ENCODE assay signal across 14 cellular contexts in the genomic region with DNA sequence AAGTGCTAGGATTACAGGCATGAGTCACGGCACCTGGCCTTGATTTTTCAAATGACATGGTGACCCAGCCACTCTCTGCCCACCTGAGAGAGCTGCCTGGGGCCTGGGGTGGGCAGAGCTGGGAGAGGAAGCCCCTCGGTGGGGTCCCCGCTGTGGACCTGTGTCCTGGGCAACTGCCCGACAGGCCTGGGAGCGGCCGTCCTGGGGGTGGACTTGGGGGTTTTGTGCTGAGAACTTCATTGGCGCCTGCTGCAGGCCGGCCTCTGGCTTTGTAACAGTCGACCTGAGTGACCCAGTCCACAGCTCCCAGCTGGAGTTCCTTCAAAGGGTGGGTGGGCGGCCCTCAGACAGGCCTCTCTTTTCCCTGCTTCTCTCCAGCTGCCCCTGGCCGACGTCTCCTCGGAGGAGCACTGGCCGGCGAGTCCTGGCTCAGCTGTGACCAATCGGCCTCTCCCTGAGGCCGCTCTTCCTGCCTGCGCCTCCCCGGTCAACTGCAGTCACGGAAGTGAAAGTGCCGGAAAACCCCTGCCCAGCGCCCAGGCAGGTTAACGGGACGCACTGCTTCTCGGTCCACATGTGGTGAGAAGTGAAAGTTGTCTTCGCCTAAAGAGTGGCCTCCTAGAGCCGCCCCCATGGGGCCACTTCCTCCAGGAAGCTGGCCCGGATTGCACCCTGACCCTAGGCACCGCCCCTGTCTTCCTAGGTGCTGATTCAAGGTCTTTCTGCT. TPM values are rescaled to one million over a fixed set of nuclear protein-coding genes. Genes with fewer than 3 reads are reported as not detected.
DNase-seq lines count a peak whose midpoint lies in the region; ATAC-seq, FAIRE-seq and TF ChIP-seq lines count a peak whose summit lies in the region.
"Had no signal": no experiment of that assay in that cellular context is flagged by ENCODE, and none has a peak within 500 bp of the region (broad histone marks: within the 10 kb centered on the region; RNA-seq: fewer than 3 reads in every experiment).

No MANE protein-coding gene starts in this region.

- peaks cover 0 to 24% of the 10 kb centered on the region in 2 donors for H3K27me3 Mint-ChIP-seq in natural killer cell (ENCODE audit: low read depth in 2 of 2)
- H3K27me3 Mint-ChIP-seq in natural killer cell treated with Interleukin-12 subunit alpha and Interleukin-12 subunit beta and Interleukin-15 and Interleukin-18, amount 100 ng/mL, for 72 hours, result peaks cover 0 to 18% of the 10 kb centered on the region in 2 donors

- H3K36me3 Mint-ChIP-seq in natural killer cell, result no peaks in the 10 kb centered on the region
- H3K36me3 Mint-ChIP-seq in natural killer cell treated with Interleukin-12 subunit alpha and Interleukin-12 subunit beta and Interleukin-15 and Interleukin-18, amount 100 ng/mL, for 72 hours, result no peaks in the 10 kb centered on the region

- FAIRE-seq in urothelium cell line (lab: Jason Lieb, UNC), result no peak

- H3K4me3 ChIP-seq in upper lobe of right lung, result no peak overlapping the region
- H3K4me3 ChIP-seq: psoas muscle had no signal

- no peak overlapping the region for H3K27ac Mint-ChIP-seq in natural killer cell
- H3K27ac Mint-ChIP-seq in natural killer cell treated with Interleukin-12 subunit alpha and Interleukin-12 subunit beta and Interleukin-15 and Interleukin-18, amount 100 ng/mL, for 72 hours, result no peak overlapping the region

- no peak overlapping the region for H3K27ac ChIP-seq in upper lobe of right lung
- H3K27ac ChIP-seq: psoas muscle had no signal

- H3K4me1 ChIP-seq in upper lobe of right lung, result peaks cover 9% of the 10 kb centered on the region
- H3K4me1 ChIP-seq: psoas muscle had no signal

- intact Hi-C loops in natural killer cell (cut with micrococcal nuclease) (no loop called here), upper lobe of right lung (cut with DNase I) (no loop called here)

- peaks cover 6 to 13% of the 10 kb centered on the region in 2 donors for H3K4me1 Mint-ChIP-seq in natural killer cell
- H3K4me1 Mint-ChIP-seq in natural killer cell treated with Interleukin-12 subunit alpha and Interleukin-12 subunit beta and Interleukin-15 and Interleukin-18, amount 100 ng/mL, for 72 hours (ENCODE audit: low read depth in 2 of 2), result peaks cover 0 to 3% of the 10 kb centered on the region in 2 donors

- H3K4me3 Mint-ChIP-seq in natural killer cell, result no peak overlapping the region
- H3K4me3 Mint-ChIP-seq in natural killer cell treated with Interleukin-12 subunit alpha and Interleukin-12 subunit beta and Interleukin-15 and Interleukin-18, amount 100 ng/mL, for 72 hours, result no peak overlapping the region

- H3K9me3 Mint-ChIP-seq in natural killer cell, result no peaks in the 10 kb centered on the region
- no peaks in the 10 kb centered on the region for H3K9me3 Mint-ChIP-seq in natural killer cell treated with Interleukin-12 subunit alpha and Interleukin-12 subunit beta and Interleukin-15 and Interleukin-18, amount 100 ng/mL, for 72 hours

- H3K36me3 ChIP-seq in upper lobe of right lung, result no peaks in the 10 kb centered on the region

- ATAC-seq in natural killer cell (peak in 2 of 3 donors; percentile 22 to 40), HG03095 (IDR thresholded peaks at IDR 0.05; ENCODE audit: unreplicated experiment) (peak; percentile 27), upper lobe of right lung (peak; percentile 66)
- ATAC-seq in natural killer cell treated with Interleukin-12 subunit alpha and Interleukin-12 subunit beta and Interleukin-15 and Interleukin-18, amount 100 ng/mL, for 72 hours, result no peak
- ATAC-seq: Panc1, psoas muscle had no signal

- H3K9me3 ChIP-seq in upper lobe of right lung, result no peaks in the 10 kb centered on the region
- H3K9me3 ChIP-seq: psoas muscle had no signal

- peaks cover 26% of the 10 kb centered on the region for H3K27me3 ChIP-seq in upper lobe of right lung

- DNase-seq in natural killer cell, result no peak
- no peak for DNase-seq in natural killer cell treated with Interleukin-12 subunit alpha and Interleukin-12 subunit beta and Interleukin-15 and Interleukin-18, amount 100 ng/mL, for 72 hours (ENCODE audit: low spot score)
- DNase-seq in germinal center (ENCODE audit: low spot score), result peak; percentile 68
- no peak for DNase-seq in upper lobe of right lung
- DNase-seq in urothelium cell line (ENCODE audit: low spot score), result no peak
- DNase-seq in NCI-H2227 treated with DMSO at 0.1 percent for 48 hours (lab: John Stamatoyannopoulos, UW), result no peak
- DNase-seq in superior temporal gyrus (ENCODE audit: extremely low spot score), result no peak
- DNase-seq: ACHN, mesenchymal stem cell, NCI-H1930, T-helper 9 cell had no signal

- TF ChIP-seq CTCF in natural killer cell (IDR thresholded peaks at IDR 0.05), result no peak
- TF ChIP-seq CTCF in upper lobe of right lung (IDR thresholded peaks at IDR 0.05), result no peak

RNA-seq across cellular contexts. Expression of gene CBFA2T3, which starts 5.5 kb away (rescaled TPM):
- 1 to 10 TPM; 2.5 to 7.8 (median 4.2) TPM for total RNA-seq in natural killer cell
- 1 to 10 TPM; 2.3 to 2.9 TPM for total RNA-seq in natural killer cell treated with Interleukin-12 subunit alpha and Interleukin-12 subunit beta and Interleukin-15 and Interleukin-18, amount 100 ng/mL, for 72 hours
- 19.0 TPM for total RNA-seq in upper lobe of right lung

Comparison
In these comparisons a context has a peak if more than half of its experiments do, and no peak if none do; other contexts are left out.
1. ATAC-seq: peak in natural killer cell (2 of 3), HG03095 (single experiment) and upper lobe of right lung (single experiment); none in natural killer cell treated with Interleukin-12 subunit alpha and Interleukin-12 subunit beta and Interleukin-15 and Interleukin-18, amount 100 ng/mL, for 72 hours (0 of 2).